8 cellular contexts compared by ENCODE assay signal in the genomic region with DNA sequence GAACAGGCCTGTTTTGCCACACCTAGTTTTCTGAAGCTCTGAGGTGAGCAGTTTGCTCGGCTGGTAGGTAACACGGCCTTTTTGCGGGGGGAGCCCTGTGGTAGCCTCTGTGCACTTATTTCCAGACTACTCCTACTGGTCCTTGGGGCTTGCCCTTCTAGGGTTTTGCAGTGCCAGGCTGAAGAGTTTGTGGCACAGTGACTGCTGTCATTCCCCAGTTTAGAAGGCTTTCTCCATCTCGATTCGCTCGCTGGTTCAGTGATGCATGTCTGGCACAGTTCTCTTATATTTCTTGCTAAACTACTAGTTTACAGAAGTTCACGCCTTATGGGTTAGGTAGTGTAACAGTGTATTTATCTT. TPM values are rescaled to one million over a fixed set of nuclear protein-coding genes. Genes with fewer than 3 reads are reported as not detected.
DNase-seq lines count a peak whose midpoint lies in the region; ATAC-seq and TF ChIP-seq lines count a peak whose summit lies in the region.

No MANE protein-coding gene starts in this region.

- H3K27me3 Mint-ChIP-seq in T-helper 1 cell treated with Interleukin-12 subunit alpha and Interleukin-12 subunit beta and Interleukin-4 antibody, amounts not matched to agents 30 μg/mL and 1 μg/mL, for 36 hours (ENCODE audit: low read depth) = no peaks in the 10 kb centered on the region
- no peaks in the 10 kb centered on the region for H3K27me3 Mint-ChIP-seq in osteocyte (ENCODE audit: unreplicated experiment)

- H3K4me1 ChIP-seq in endocrine pancreas (ENCODE audit: control insufficient read depth, insufficient read depth, low read length) = peaks cover 7% of the 10 kb centered on the region

- no peaks in the 10 kb centered on the region for H3K9me3 Mint-ChIP-seq in T-helper 1 cell treated with Interleukin-12 subunit alpha and Interleukin-12 subunit beta and Interleukin-4 antibody, amounts not matched to agents 30 μg/mL and 1 μg/mL, for 36 hours
- H3K9me3 Mint-ChIP-seq in osteocyte (ENCODE audit: unreplicated experiment) = no peaks in the 10 kb centered on the region

- DNase-seq in AG04450 (ENCODE audit: low read depth, low spot score) (no peak), GM20000 (ENCODE audit: low spot score) (peak; percentile 3), osteocyte (ENCODE audit: extremely low spot score, unreplicated experiment) (no peak), NCI-H187 treated with DMSO at 0.1 percent for 48 hours (lab: John Stamatoyannopoulos, UW) (no peak)

- H3K4me3 ChIP-seq in AG04450 (ENCODE audit: low read depth, low read length) (peak overlapping the region; percentile 98), endocrine pancreas (ENCODE audit: control insufficient read depth, insufficient read depth, low read length) (peak overlapping the region; percentile 77)

- H3K27ac ChIP-seq in AG04450 (ENCODE audit: low read depth, low read length) = no peak overlapping the region

- no peaks in the 10 kb centered on the region for H3K27me3 ChIP-seq in AG04450 (ENCODE audit: control insufficient read depth, insufficient read depth, low read length)
- H3K27me3 ChIP-seq in endocrine pancreas (ENCODE audit: control insufficient read depth, insufficient read depth, low read length) = no peaks in the 10 kb centered on the region

- TF ChIP-seq CTCF in AG04450 (IDR thresholded peaks at IDR 0.05; ENCODE audit: low read depth, low read length) = no peak
- TF ChIP-seq CTCF in GM20000 (IDR thresholded peaks at IDR 0.05; ENCODE audit: extremely low read depth, missing control alignments) = no peak
- TF ChIP-seq CTCF in osteocyte (IDR thresholded peaks at IDR 0.05) = no peak

- peaks cover 16% of the 10 kb centered on the region for H3K36me3 Mint-ChIP-seq in T-helper 1 cell treated with Interleukin-12 subunit alpha and Interleukin-12 subunit beta and Interleukin-4 antibody, amounts not matched to agents 30 μg/mL and 1 μg/mL, for 36 hours (ENCODE audit: low read depth)
- H3K36me3 Mint-ChIP-seq in osteocyte (ENCODE audit: unreplicated experiment) = no peaks in the 10 kb centered on the region

- peak overlapping the region; percentile 99 for H3K27ac Mint-ChIP-seq in T-helper 1 cell treated with Interleukin-12 subunit alpha and Interleukin-12 subunit beta and Interleukin-4 antibody, amounts not matched to agents 30 μg/mL and 1 μg/mL, for 36 hours
- peak overlapping the region; percentile 99 for H3K27ac Mint-ChIP-seq in osteocyte (ENCODE audit: unreplicated experiment)

- no peaks in the 10 kb centered on the region for H3K36me3 ChIP-seq in endocrine pancreas (ENCODE audit: control insufficient read depth, insufficient read depth, low read length)

- CTCF ChIA-PET in AG04450 (lab: Charles Lee) = interaction anchor here (1.1 kb wide), 1 partner anchor 86 kb away, joined by 3 read pairs; no protein-coding TSS in a partner anchor

- peak overlapping the region; percentile 98 for H3K4me3 Mint-ChIP-seq in T-helper 1 cell treated with Interleukin-12 subunit alpha and Interleukin-12 subunit beta and Interleukin-4 antibody, amounts not matched to agents 30 μg/mL and 1 μg/mL, for 36 hours
- H3K4me3 Mint-ChIP-seq in osteocyte (ENCODE audit: unreplicated experiment) = peak overlapping the region; percentile 96

- no peak for ATAC-seq in GM21717 (IDR thresholded peaks at IDR 0.05; ENCODE audit: unreplicated experiment)
- ATAC-seq in HG03039 (IDR thresholded peaks at IDR 0.05; ENCODE audit: unreplicated experiment) = no peak

- POLR2A ChIA-PET in AG04450 (lab: Yijun Ruan, JAX) = interaction anchor here (1.7 kb wide), 1 partner anchor 58 kb away, joined by 34 read pairs; no protein-coding TSS in a partner anchor

- no peak overlapping the region for H3K9ac ChIP-seq in endocrine pancreas (ENCODE audit: control insufficient read depth, insufficient read depth, low read length)

- H3K9me3 ChIP-seq in AG04450 (ENCODE audit: control insufficient read depth, insufficient read depth, low read length) (no peaks in the 10 kb centered on the region), endocrine pancreas (ENCODE audit: control insufficient read depth, low read length) (no peaks in the 10 kb centered on the region)

- peaks cover 50% of the 10 kb centered on the region for H3K4me1 Mint-ChIP-seq in T-helper 1 cell treated with Interleukin-12 subunit alpha and Interleukin-12 subunit beta and Interleukin-4 antibody, amounts not matched to agents 30 μg/mL and 1 μg/mL, for 36 hours (ENCODE audit: low read depth)
- H3K4me1 Mint-ChIP-seq in osteocyte (ENCODE audit: unreplicated experiment) = peaks cover 52% of the 10 kb centered on the region

RNA-seq across cellular contexts. Expression of a gene that starts 0.7 kb away (rescaled TPM):
- 2.4 and 4.5 TPM in 2 replicates for polyA plus RNA-seq in AG04450 (2011; rRNA removed)
- polyA minus RNA-seq in AG04450 (2011; rRNA and poly(A)+ RNA removed) = 1.7 and 5.8 TPM in 2 replicates
- total RNA-seq in osteocyte = 9.8 and 9.9 TPM in 2 replicates

RNA-seq across cellular contexts. Expression of a gene that starts 57.1 kb away (rescaled TPM):
- polyA plus RNA-seq in AG04450 (2011; rRNA removed) = 6.9 and 9.2 TPM in 2 replicates
- 8.3 and 12.0 TPM in 2 replicates for polyA minus RNA-seq in AG04450 (2011; rRNA and poly(A)+ RNA removed)
- total RNA-seq in osteocyte = 6.6 and 7.4 TPM in 2 replicates
